In the genomic region with DNA sequence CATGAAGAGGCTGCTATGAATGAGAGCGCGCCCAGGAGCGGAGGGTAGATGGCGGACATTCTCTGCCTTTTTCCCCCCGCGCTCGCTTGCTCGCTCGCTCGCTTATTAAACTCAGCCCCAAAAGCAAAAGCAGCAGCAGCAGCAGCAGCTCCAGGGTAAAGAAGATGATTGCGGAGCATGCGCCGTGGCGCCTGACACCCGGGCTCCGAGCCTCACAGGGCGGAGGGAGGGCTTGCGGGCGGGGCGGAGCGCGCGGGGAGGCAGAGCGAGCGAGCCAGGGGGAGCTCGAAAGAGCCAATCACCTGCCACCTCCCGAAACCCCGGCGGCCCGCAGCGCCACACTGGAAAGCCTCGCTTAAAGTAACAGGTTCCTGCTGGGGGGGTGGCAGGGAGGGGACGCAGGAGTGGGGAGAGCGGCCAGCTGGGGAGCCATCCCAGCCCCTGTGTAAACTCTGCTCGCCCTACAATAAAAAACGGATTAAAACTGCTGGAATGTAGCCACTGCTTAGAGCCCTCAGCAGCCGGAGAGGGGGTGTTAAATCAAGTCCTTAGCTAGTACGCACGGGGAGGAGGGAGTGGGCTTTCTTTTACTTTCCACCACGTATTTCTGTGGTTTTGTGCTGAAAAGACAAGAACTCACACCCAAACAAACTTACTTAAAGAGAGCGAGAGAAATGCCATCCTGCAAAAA, we compare ENCODE assay signal across 8 cellular contexts. TPM values are rescaled to one million over a fixed set of nuclear protein-coding genes. Genes with fewer than 3 reads are reported as not detected.
DNase-seq lines count a peak whose midpoint lies in the region; ATAC-seq lines count a peak whose summit lies in the region.

Gene MLLT3 (minus strand): TSS at position 170 of the 691 bp plus-strand sequence.

- no peaks in the 10 kb centered on the region for H3K36me3 ChIP-seq in NT2/D1 (ENCODE audit: insufficient read depth, insufficient read length, low read length)

- H3K9ac ChIP-seq in NT2/D1 (ENCODE audit: insufficient read length, low read depth) = peak within 1 kb of the TSS; percentile 70

- peak; percentile 76 for ATAC-seq in GM21360 (IDR thresholded peaks at IDR 0.05; ENCODE audit: unreplicated experiment)

- no peaks in the 10 kb centered on the region for H3K9me3 ChIP-seq in NT2/D1 (ENCODE audit: insufficient read depth, low read length)
- no peaks in the 10 kb centered on the region for H3K9me3 ChIP-seq in mononuclear cell (ENCODE audit: low read depth, low read length)

- DNase-seq in COLO829 (ENCODE audit: low spot score) = peak; percentile 79
- peak; percentile 95 for DNase-seq in HT1080 (ENCODE audit: low read depth)
- DNase-seq in NT2/D1 (ENCODE audit: low read depth, low spot score) = peak; percentile 85
- peak; percentile 96 for DNase-seq in activated CD8-positive, alpha-beta memory T cell treated with anti-CD3 and anti-CD28 coated beads, Interleukin-2, amount 50 U/mL, for 48 hours
- DNase-seq in epidermal melanocyte (ENCODE audit: insufficient read length, low spot score) = peak; percentile 87
- peak; percentile 91 to 93 for DNase-seq in stimulated activated CD8-positive, alpha-beta memory T cell treated with anti-CD3 and anti-CD28 coated beads, Interleukin-2, amount 100 ng/mL, for 48 hours (ENCODE audit: low read depth in 2 of 2)

- H3K27me3 ChIP-seq in NT2/D1 (ENCODE audit: insufficient read depth, insufficient read length) (peaks cover 61% of the 10 kb centered on the region), mononuclear cell (ENCODE audit: insufficient read depth, low read length) (peaks cover 7% of the 10 kb centered on the region)

- peak within 1 kb of the TSS; percentile 66 for H3K4me3 ChIP-seq in NT2/D1 (ENCODE audit: insufficient read length, low read depth)
- H3K4me3 ChIP-seq in mononuclear cell (ENCODE audit: low read length) = peak within 1 kb of the TSS; percentile 73

- H3K4me1 ChIP-seq in NT2/D1 (ENCODE audit: insufficient read depth, insufficient read length) = peaks cover 7% of the 10 kb centered on the region
- H3K4me1 ChIP-seq in mononuclear cell (ENCODE audit: insufficient read depth, low read length) = peaks cover 32% of the 10 kb centered on the region

RNA-seq across cellular contexts. Expression of gene MLLT3, which starts in this region (rescaled TPM):
- total RNA-seq in HT1080 (2014; rRNA removed; shearing (Covaris generic)) = 20.0 and 23.1 TPM in 2 replicates
- 15.7 and 15.9 TPM in 2 replicates for polyA plus RNA-seq in HT1080 (2015; cell fraction: cytosol; rRNA removed)
- polyA plus RNA-seq in HT1080 (2015; cell fraction: nucleus; rRNA removed) = 8.8 and 9.3 TPM in 2 replicates
- total RNA-seq in mononuclear cell = 61.1 TPM

Comparison
In these comparisons a context has a peak if more than half of its experiments do, and no peak if none do; other contexts are left out.
1. Peak in every context shown above with its lines: DNase-seq, ATAC-seq and H3K4me3 ChIP-seq.